In genomic region chr21:41819236-41819855, GRCh38 we compare ENCODE assay signal across 1 cellular context.
TF ChIP-seq lines count a peak whose summit lies in the region.

No MANE protein-coding gene starts in this region.

TF ChIP-seq in HEK293, 187 proteins besides CTCF, POLR2A, EP300 and RAD21 (continued from another document):
- TF ChIP-seq PRDM6 (tag by site-specific recombination; IDR thresholded peaks at IDR 0.05): no peak
